Comparison of ENCODE assay signal across 25 cellular contexts in the genomic region with DNA sequence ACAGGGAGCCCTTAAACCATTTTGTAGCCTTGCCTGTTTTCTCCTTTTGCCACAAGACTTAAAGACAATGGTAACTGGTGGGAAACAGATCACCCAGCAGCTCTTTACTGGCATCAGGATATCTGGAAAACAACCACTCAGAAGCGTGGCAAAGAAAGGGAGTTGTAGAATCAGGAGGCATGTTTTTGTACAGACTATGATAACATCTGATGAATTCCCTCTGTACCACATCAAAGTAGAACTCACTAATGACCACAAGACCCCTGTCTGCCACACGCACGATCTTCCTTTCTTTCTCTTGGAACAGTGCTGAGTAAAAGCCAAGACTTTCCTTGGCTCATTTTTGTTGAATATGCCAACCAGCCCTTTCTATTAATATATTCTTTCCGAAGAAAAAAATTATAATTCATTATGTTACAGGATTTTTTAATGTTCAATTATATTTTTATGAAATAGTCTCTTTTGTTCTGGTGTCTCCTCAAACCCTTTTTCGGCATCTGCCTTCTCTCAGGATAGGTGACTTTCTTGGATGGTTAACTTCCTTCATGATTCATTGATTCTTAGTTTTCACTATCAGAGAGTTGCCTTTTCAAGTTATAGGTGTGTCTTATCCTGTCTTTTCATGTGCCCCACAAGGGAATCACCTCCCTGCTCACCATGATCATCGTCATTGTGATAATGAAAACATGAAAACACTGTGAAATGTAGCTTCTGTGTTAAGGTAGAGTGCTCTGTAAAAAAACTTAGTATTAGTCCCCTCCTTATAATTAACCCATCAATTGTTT.
"Had no signal": no experiment of that assay in that cellular context is flagged by ENCODE, and none has a peak within 500 bp of the region (broad histone marks: within the 10 kb centered on the region; RNA-seq: fewer than 3 reads in every experiment).

No MANE protein-coding gene starts in this region.

- DNase-seq: activated CD4-positive, alpha-beta memory T cell treated with anti-CD3 and anti-CD28 coated beads for 36 hours; activated CD4-positive, alpha-beta T cell treated with anti-CD3 and anti-CD28 coated beads, Interleukin-2, amount 10 ng/mL, durations not matched to agents 7 days and 5 days; activated CD4-positive, CD25-positive, alpha-beta regulatory T cell; activated CD8-positive, alpha-beta memory T cell treated with anti-CD3 and anti-CD28 coated beads for 24 hours; activated effector memory CD4-positive, alpha-beta T cell treated with anti-CD3 and anti-CD28 coated beads, Interleukin-2, amount 50 U/mL, for 16 hours; activated naive CD4-positive, alpha-beta T cell treated with Interleukin-2 at 50 U/mL for 16 hours; activated naive CD8-positive, alpha-beta T cell treated with anti-CD3 and anti-CD28 coated beads, Interleukin-2, amount 50 U/mL, for 24 hours; activated T-cell treated with anti-CD3 and anti-CD28 coated beads, Interleukin-2, amount 50 U/mL, for 4 hours; amniotic stem cell; brain microvascular endothelial cell; cerebellar nuclear complex; Karpas-422; NCI-H1092; NCI-H1436; NCI-H1694 treated with DMSO at 0.1 percent for 48 hours; NCI-H2029 treated with DMSO at 0.1 percent for 48 hours; NCI-H510A treated with DMSO at 0.1 percent for 48 hours; NCI-H69; NK-92 treated with Interleukin-12 subunit alpha and Interleukin-12 subunit beta, amount 100 ng/mL, for 24 hours; Peyer's patch; SHP77 treated with DMSO at 0.1 percent for 48 hours; T-helper 1 cell had no signal

- H3K27ac ChIP-seq: ascending aorta, brain microvascular endothelial cell, Peyer's patch, VCaP had no signal

- H3K4me1 ChIP-seq: ascending aorta, Peyer's patch had no signal

- H3K27me3 ChIP-seq: ascending aorta, brain microvascular endothelial cell, Peyer's patch had no signal

- H3K9me3 ChIP-seq: ascending aorta had no signal

- H3K4me3 ChIP-seq: ascending aorta, K562, Peyer's patch had no signal

- H3K36me3 ChIP-seq: ascending aorta, brain microvascular endothelial cell, Peyer's patch had no signal
